In the genomic region with DNA sequence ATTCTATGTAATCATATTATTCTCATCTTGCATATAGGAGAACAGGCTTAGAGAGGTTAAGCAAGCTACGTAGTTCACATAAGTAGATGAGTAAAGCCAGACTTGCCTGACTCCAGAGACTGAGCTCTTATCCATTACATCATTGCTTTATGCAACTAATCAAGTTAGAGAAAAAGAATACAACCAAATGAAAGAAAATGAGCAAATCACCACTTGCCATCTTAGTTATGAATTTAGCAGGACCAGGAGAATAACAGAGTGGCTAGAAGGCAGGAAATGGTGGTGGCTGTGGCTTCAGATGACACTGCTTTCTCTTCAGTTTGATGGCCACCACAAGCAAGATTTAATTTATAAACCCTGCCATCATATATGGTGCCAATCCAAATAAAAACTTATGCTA, we compare ENCODE assay signal across 19 cellular contexts. TPM values are rescaled to one million over a fixed set of nuclear protein-coding genes. Genes with fewer than 3 reads are reported as not detected.
DNase-seq lines count a peak whose midpoint lies in the region; ATAC-seq and TF ChIP-seq lines count a peak whose summit lies in the region.
"Had no signal": no experiment of that assay in that cellular context is flagged by ENCODE, and none has a peak within 500 bp of the region (broad histone marks: within the 10 kb centered on the region; RNA-seq: fewer than 3 reads in every experiment).

No MANE protein-coding gene starts in this region.

- CTCF ChIA-PET in activated CD4-positive, alpha-beta memory T cell treated with anti-CD3 and anti-CD28 coated beads, Interleukin-2, amount 10 ng/mL, durations not matched to agents 7 days and 5 days (lab: Charles Lee), result interaction anchor here (1.0 to 2.0 kb wide), 3 partner anchors 10 to 454 kb away, joined by 3 to 7 read pairs (median 4); a partner anchor contains a TSS
- CTCF ChIA-PET in activated CD4-positive, alpha-beta memory T cell treated with anti-CD3 and anti-CD28 coated beads for 36 hours (lab: Charles Lee), result interaction anchor here (2.3 kb wide), 1 partner anchor 9 kb away, joined by 8 read pairs; no protein-coding TSS in a partner anchor
- CTCF ChIA-PET in PC-9 (lab: Charles Lee), result no interaction called here

- peak; percentile 36 for DNase-seq in activated CD4-positive, alpha-beta memory T cell treated with anti-CD3 and anti-CD28 coated beads, Interleukin-2, amount 10 ng/mL, durations not matched to agents 7 days and 5 days
- no peak for DNase-seq in activated CD4-positive, alpha-beta memory T cell treated with anti-CD3 and anti-CD28 coated beads for 36 hours
- no peak for DNase-seq in T-helper 2 cell treated with Interferon-gamma antibody and Interleukin-4, amounts not matched to agents 5 μg/mL and 100 μg/mL, for 36 hours (ENCODE audit: low spot score)
- no peak for DNase-seq in effector memory CD8-positive, alpha-beta T cell
- DNase-seq in NCI-H2081 (lab: John Stamatoyannopoulos, UW) (no peak), PC-9 (no peak), HFFc6 (no peak)
- DNase-seq: AML-193; Calu3; CD8-positive, alpha-beta memory T cell; DMS153; Karpas-422; NCI-H1417; NCI-H1694 treated with DMSO at 0.1 percent for 48 hours; NCI-H2107; SIG-M5 had no signal

- no peaks in the 10 kb centered on the region for H4K20me1 ChIP-seq in Loucy (ENCODE audit: insufficient read depth, low read length, poor library complexity, severe bottlenecking)
- no peaks in the 10 kb centered on the region for H4K20me1 ChIP-seq in PC-9 (ENCODE audit: insufficient read depth)

- H3K36me3 ChIP-seq in Loucy (ENCODE audit: insufficient read depth, low read length) (peaks cover 74% of the 10 kb centered on the region; the same call in 1 of the 2 replicates), PC-9 (ENCODE audit: low read depth) (peaks cover 21% of the 10 kb centered on the region)

- H3K9me2 ChIP-seq in Loucy (replicated peaks; ENCODE audit: low read depth, low read length), result no peaks in the 10 kb centered on the region
- H3K9me2 ChIP-seq in PC-9 (ENCODE audit: insufficient read depth), result no peaks in the 10 kb centered on the region

- H3K27me3 ChIP-seq in Loucy (ENCODE audit: insufficient read depth, low read length, poor library complexity, severe bottlenecking) (no peaks in the 10 kb centered on the region), PC-9 (ENCODE audit: insufficient read depth, low read depth) (no peaks in the 10 kb centered on the region)

- no peak for TF ChIP-seq CTCF in Loucy (conservative IDR thresholded peaks at IDR 0.05; ENCODE audit: low read length)
- no peak for TF ChIP-seq CTCF in PC-9 (conservative IDR thresholded peaks at IDR 0.05)
- TF ChIP-seq CTCF in HFFc6 (IDR thresholded peaks at IDR 0.05), result no peak

- BruUV-seq in PC-9 (replicated peaks; lab: Mats Ljungman, UMichigan), result no TSS peak

- H3K79me2 ChIP-seq in Loucy (ENCODE audit: insufficient read depth, low read length), result no peaks in the 10 kb centered on the region
- H3K79me2 ChIP-seq in PC-9 (ENCODE audit: low read depth), result no peaks in the 10 kb centered on the region

- H3K36me3 Mint-ChIP-seq in activated CD4-positive, alpha-beta memory T cell treated with anti-CD3 and anti-CD28 coated beads, Interleukin-2, amount 10 ng/mL, durations not matched to agents 7 days and 5 days (ENCODE audit: low read depth), result peaks cover 47% of the 10 kb centered on the region
- H3K36me3 Mint-ChIP-seq in activated CD4-positive, alpha-beta memory T cell treated with anti-CD3 and anti-CD28 coated beads for 36 hours, result peaks cover 25% of the 10 kb centered on the region
- peaks cover 52% of the 10 kb centered on the region for H3K36me3 Mint-ChIP-seq in T-helper 2 cell treated with Interferon-gamma antibody and Interleukin-4, amounts not matched to agents 5 μg/mL and 100 μg/mL, for 36 hours (ENCODE audit: low read depth)
- H3K36me3 Mint-ChIP-seq in effector memory CD8-positive, alpha-beta T cell (ENCODE audit: insufficient read depth), result peaks cover 62% of the 10 kb centered on the region
- no peaks in the 10 kb centered on the region for H3K36me3 Mint-ChIP-seq in HFFc6 (ENCODE audit: low read depth)

- H2AFZ ChIP-seq in Loucy (ENCODE audit: low read length), result no peak overlapping the region
- no peak overlapping the region for H2AFZ ChIP-seq in PC-9

- H3K4me1 ChIP-seq in Loucy (ENCODE audit: insufficient read depth, low read length, poor library complexity, severe bottlenecking) (peaks cover 14% of the 10 kb centered on the region), PC-9 (replicated peaks; ENCODE audit: insufficient read depth) (no peaks in the 10 kb centered on the region)

- no peaks in the 10 kb centered on the region for H3K27me3 Mint-ChIP-seq in activated CD4-positive, alpha-beta memory T cell treated with anti-CD3 and anti-CD28 coated beads, Interleukin-2, amount 10 ng/mL, durations not matched to agents 7 days and 5 days
- no peaks in the 10 kb centered on the region for H3K27me3 Mint-ChIP-seq in activated CD4-positive, alpha-beta memory T cell treated with anti-CD3 and anti-CD28 coated beads for 36 hours
- H3K27me3 Mint-ChIP-seq in T-helper 2 cell treated with Interferon-gamma antibody and Interleukin-4, amounts not matched to agents 5 μg/mL and 100 μg/mL, for 36 hours (ENCODE audit: low read depth), result no peaks in the 10 kb centered on the region
- no peaks in the 10 kb centered on the region for H3K27me3 Mint-ChIP-seq in effector memory CD8-positive, alpha-beta T cell
- H3K27me3 Mint-ChIP-seq in HFFc6 (ENCODE audit: insufficient read depth), result peaks cover 1% of the 10 kb centered on the region; the same call in 1 of the 2 replicates
- H3K27me3 Mint-ChIP-seq: CD8-positive, alpha-beta memory T cell had no signal

- peaks cover 4% of the 10 kb centered on the region for H3K4me1 Mint-ChIP-seq in activated CD4-positive, alpha-beta memory T cell treated with anti-CD3 and anti-CD28 coated beads, Interleukin-2, amount 10 ng/mL, durations not matched to agents 7 days and 5 days
- peaks cover 2% of the 10 kb centered on the region for H3K4me1 Mint-ChIP-seq in activated CD4-positive, alpha-beta memory T cell treated with anti-CD3 and anti-CD28 coated beads for 36 hours (ENCODE audit: low read depth)
- H3K4me1 Mint-ChIP-seq in T-helper 2 cell treated with Interferon-gamma antibody and Interleukin-4, amounts not matched to agents 5 μg/mL and 100 μg/mL, for 36 hours (ENCODE audit: low read depth), result peaks cover 4% of the 10 kb centered on the region
- H3K4me1 Mint-ChIP-seq in effector memory CD8-positive, alpha-beta T cell (ENCODE audit: low read depth in 2 of 2), result peaks cover 4 to 5% of the 10 kb centered on the region in 2 donors
- H3K4me1 Mint-ChIP-seq in HFFc6 (ENCODE audit: low read depth), result no peaks in the 10 kb centered on the region

- H3F3A ChIP-seq in Loucy (ENCODE audit: low read depth) (peaks cover 5% of the 10 kb centered on the region; the same call in 1 of the 2 replicates), PC-9 (ENCODE audit: insufficient read depth, low read depth) (no peaks in the 10 kb centered on the region)

- intact Hi-C loops in activated CD4-positive, alpha-beta memory T cell treated with anti-CD3 and anti-CD28 coated beads for 36 hours (cut with micrococcal nuclease), result no loop called here
- intact Hi-C loops in PC-9 (cut with micrococcal nuclease; ENCODE audit: unreplicated experiment), result no loop called here

- no peak overlapping the region for H3K27ac ChIP-seq in PC-9
- H3K27ac ChIP-seq: C4-2B had no signal

- POLR2A ChIA-PET in activated CD4-positive, alpha-beta memory T cell treated with anti-CD3 and anti-CD28 coated beads, Interleukin-2, amount 10 ng/mL, durations not matched to agents 7 days and 5 days (lab: Charles Lee), result interaction anchor here (1.8 kb wide), 1 partner anchor 26 kb away, joined by 6 read pairs; a partner anchor contains a TSS
- POLR2A ChIA-PET in activated CD4-positive, alpha-beta memory T cell treated with anti-CD3 and anti-CD28 coated beads for 36 hours (lab: Charles Lee), result no interaction called here
- POLR2A ChIA-PET in PC-9 (lab: Charles Lee; ENCODE audit: unreplicated experiment), result no interaction called here

- peak; percentile 68 for ATAC-seq in effector memory CD8-positive, alpha-beta T cell (replicated peaks)
- ATAC-seq: Panc1 had no signal

- no peak overlapping the region for H3K4me3 ChIP-seq in Loucy (ENCODE audit: low read length, poor library complexity, severe bottlenecking)
- H3K4me3 ChIP-seq in PC-9, result no peak overlapping the region

- H3K27ac Mint-ChIP-seq in activated CD4-positive, alpha-beta memory T cell treated with anti-CD3 and anti-CD28 coated beads, Interleukin-2, amount 10 ng/mL, durations not matched to agents 7 days and 5 days, result peak overlapping the region; percentile 18
- no peak overlapping the region for H3K27ac Mint-ChIP-seq in activated CD4-positive, alpha-beta memory T cell treated with anti-CD3 and anti-CD28 coated beads for 36 hours
- peak overlapping the region; percentile 38 for H3K27ac Mint-ChIP-seq in T-helper 2 cell treated with Interferon-gamma antibody and Interleukin-4, amounts not matched to agents 5 μg/mL and 100 μg/mL, for 36 hours
- H3K27ac Mint-ChIP-seq in effector memory CD8-positive, alpha-beta T cell, result peak overlapping the region in 1 of 2 donors; percentile 17
- no peak overlapping the region for H3K27ac Mint-ChIP-seq in HFFc6

- H3K4me2 ChIP-seq in Loucy (ENCODE audit: low read depth, low read length, poor library complexity, severe bottlenecking), result peak overlapping the region; percentile 25
- H3K4me2 ChIP-seq in PC-9, result no peak overlapping the region

- H3K4me3 Mint-ChIP-seq in activated CD4-positive, alpha-beta memory T cell treated with anti-CD3 and anti-CD28 coated beads, Interleukin-2, amount 10 ng/mL, durations not matched to agents 7 days and 5 days, result no peak overlapping the region
- H3K4me3 Mint-ChIP-seq in activated CD4-positive, alpha-beta memory T cell treated with anti-CD3 and anti-CD28 coated beads for 36 hours, result no peak overlapping the region
- no peak overlapping the region for H3K4me3 Mint-ChIP-seq in T-helper 2 cell treated with Interferon-gamma antibody and Interleukin-4, amounts not matched to agents 5 μg/mL and 100 μg/mL, for 36 hours
- no peak overlapping the region for H3K4me3 Mint-ChIP-seq in effector memory CD8-positive, alpha-beta T cell
- no peak overlapping the region for H3K4me3 Mint-ChIP-seq in HFFc6
- H3K4me3 Mint-ChIP-seq: CD8-positive, alpha-beta memory T cell had no signal

- no peaks in the 10 kb centered on the region for H3K9me3 Mint-ChIP-seq in activated CD4-positive, alpha-beta memory T cell treated with anti-CD3 and anti-CD28 coated beads, Interleukin-2, amount 10 ng/mL, durations not matched to agents 7 days and 5 days
- H3K9me3 Mint-ChIP-seq in activated CD4-positive, alpha-beta memory T cell treated with anti-CD3 and anti-CD28 coated beads for 36 hours, result no peaks in the 10 kb centered on the region
- H3K9me3 Mint-ChIP-seq in T-helper 2 cell treated with Interferon-gamma antibody and Interleukin-4, amounts not matched to agents 5 μg/mL and 100 μg/mL, for 36 hours, result no peaks in the 10 kb centered on the region
- H3K9me3 Mint-ChIP-seq in effector memory CD8-positive, alpha-beta T cell, result no peaks in the 10 kb centered on the region
- no peaks in the 10 kb centered on the region for H3K9me3 Mint-ChIP-seq in HFFc6
- H3K9me3 Mint-ChIP-seq: CD8-positive, alpha-beta memory T cell had no signal

- no peak overlapping the region for H3K9ac ChIP-seq in Loucy (ENCODE audit: low read depth, low read length, poor library complexity, severe bottlenecking)

- H3K9me3 ChIP-seq in Loucy (ENCODE audit: insufficient read depth, low read depth, low read length) (no peaks in the 10 kb centered on the region), PC-9 (ENCODE audit: insufficient read depth, low read depth) (no peaks in the 10 kb centered on the region)

RNA-seq across cellular contexts. Expression of a gene that starts 26.6 kb away (rescaled TPM):
- 10 to 100 TPM; 21.5 TPM for total RNA-seq in activated CD4-positive, alpha-beta memory T cell treated with anti-CD3 and anti-CD28 coated beads, Interleukin-2, amount 10 ng/mL, durations not matched to agents 7 days and 5 days
- 10 to 100 TPM; 20.7 to 21.8 TPM for total RNA-seq in activated CD4-positive, alpha-beta memory T cell treated with anti-CD3 and anti-CD28 coated beads for 36 hours
- total RNA-seq in PC-9 (2021), result 11.2 and 13.1 TPM in 2 replicates
- total RNA-seq in HFFc6 (2021; fragmentation: NEBNext Ultra II Directional; extraction: Animal tissue kit (Norgen Biotek cat#: 25700)), result 1 to 10 TPM; 3.7 to 6.9 (median 5.4) TPM

Comparison
In these comparisons a context has a peak if more than half of its experiments do, and no peak if none do; other contexts are left out.
1. H3K27ac Mint-ChIP-seq: peak in activated CD4-positive, alpha-beta memory T cell treated with anti-CD3 and anti-CD28 coated beads, Interleukin-2, amount 10 ng/mL, durations not matched to agents 7 days and 5 days (single experiment) and T-helper 2 cell treated with Interferon-gamma antibody and Interleukin-4, amounts not matched to agents 5 μg/mL and 100 μg/mL, for 36 hours (single experiment); none in activated CD4-positive, alpha-beta memory T cell treated with anti-CD3 and anti-CD28 coated beads for 36 hours (single experiment) and HFFc6 (single experiment).